In genomic region chr9:91494751-91495150, GRCh38 we compare ENCODE assay signal across 19 cellular contexts.
DNase-seq lines count a peak whose midpoint lies in the region; ATAC-seq and TF ChIP-seq lines count a peak whose summit lies in the region.
"Had no signal": no experiment of that assay in that cellular context is flagged by ENCODE, and none has a peak within 500 bp of the region (broad histone marks: within the 10 kb centered on the region; RNA-seq: fewer than 3 reads in every experiment).

No MANE protein-coding gene starts in this region.

- H3K9me3 ChIP-seq in SK-N-SH (no peaks in the 10 kb centered on the region), osteoblast (ENCODE audit: low read depth, low read length) (no peaks in the 10 kb centered on the region), uterus (no peaks in the 10 kb centered on the region)

- H3K27me3 ChIP-seq in SK-N-SH (ENCODE audit: insufficient read depth), result no peaks in the 10 kb centered on the region
- no peaks in the 10 kb centered on the region for H3K27me3 ChIP-seq in osteoblast (ENCODE audit: insufficient read depth, low read length)
- no peaks in the 10 kb centered on the region for H3K27me3 ChIP-seq in uterus
- H3K27me3 ChIP-seq: BLaER1 had no signal

- H3K4me2 ChIP-seq in SK-N-SH (peak overlapping the region; percentile 66), osteoblast (ENCODE audit: insufficient read depth, low read length) (peak overlapping the region; percentile 72)
- H3K4me2 ChIP-seq: BLaER1, KMS-11 had no signal

- intact Hi-C loops in uterus (cut with DNase I; ENCODE audit: low total_unique reads), result no loop called here

- no peaks in the 10 kb centered on the region for H3K9me2 ChIP-seq in SK-N-SH

- H3F3A ChIP-seq in SK-N-SH (replicated peaks; ENCODE audit: insufficient read depth), result peaks cover 20% of the 10 kb centered on the region

- no peak overlapping the region; the same call in 1 of the 2 replicates for H2AFZ ChIP-seq in SK-N-SH (ENCODE audit: low read depth)
- peak overlapping the region; percentile 1 for H2AFZ ChIP-seq in osteoblast (ENCODE audit: low read length)
- H2AFZ ChIP-seq: GM23338 had no signal

- TF ChIP-seq CTCF in SK-N-SH (IDR thresholded peaks at IDR 0.05) (no peak), fibroblast of villous mesenchyme (IDR thresholded peaks at IDR 0.05; ENCODE audit: insufficient read depth, low read depth, low read length) (no peak), osteoblast (IDR thresholded peaks at IDR 0.05; ENCODE audit: extremely low read depth, low read depth, low read length) (no peak), uterus (IDR thresholded peaks at IDR 0.05) (no peak)

- no peak for TF ChIP-seq POLR2A in uterus (IDR thresholded peaks at IDR 0.05)

- peaks cover 0 to 16% of the 10 kb centered on the region in 2 experiments; a peak in 1 of 4 replicates for H3K4me1 ChIP-seq in SK-N-SH (ENCODE audit: control insufficient read depth in 1 of 2, insufficient read depth in 2 of 2, low read depth in 1 of 2, low read length in 1 of 2)
- peaks cover 31% of the 10 kb centered on the region for H3K4me1 ChIP-seq in osteoblast (ENCODE audit: insufficient read depth, low read length)
- no peaks in the 10 kb centered on the region for H3K4me1 ChIP-seq in uterus

- POLR2A ChIA-PET in SK-N-SH (lab: Yijun Ruan, JAX), result no interaction called here

- H3K79me2 ChIP-seq in SK-N-SH (ENCODE audit: insufficient read depth) (no peaks in the 10 kb centered on the region), osteoblast (ENCODE audit: insufficient read depth, low read length) (no peaks in the 10 kb centered on the region)

- TF ChIP-seq RAD21 in SK-N-SH (IDR thresholded peaks at IDR 0.05; ENCODE audit: low read length), result no peak

- H3K4me3 ChIP-seq in SK-N-SH (ENCODE audit: low read depth in 2 of 2, low read length in 1 of 2) (no peak overlapping the region), fibroblast of villous mesenchyme (ENCODE audit: low read depth, low read length) (no peak overlapping the region), osteoblast (ENCODE audit: insufficient read depth, low read length) (no peak overlapping the region), uterus (no peak overlapping the region)
- H3K4me3 ChIP-seq: BLaER1, GM23338 had no signal

- H3K36me3 ChIP-seq in SK-N-SH (replicated peaks in 1 of 2; ENCODE audit: control insufficient read depth in 1 of 2, insufficient read depth in 2 of 2, low read length in 1 of 2) (no peaks in the 10 kb centered on the region), osteoblast (ENCODE audit: insufficient read depth, low read length) (no peaks in the 10 kb centered on the region), uterus (no peaks in the 10 kb centered on the region)
- H3K36me3 ChIP-seq: BLaER1 had no signal

- DNase-seq in SK-N-SH, result no peak
- peak; percentile 20 for DNase-seq in fibroblast of villous mesenchyme (ENCODE audit: low read depth)
- DNase-seq in osteoblast (ENCODE audit: insufficient read length, low spot score, missing footprints), result no peak
- DNase-seq in uterus, result no peak
- DNase-seq in NCI-H1105 (lab: John Stamatoyannopoulos, UW), result no peak
- DNase-seq: CD8-positive, alpha-beta memory T cell; DMS79; NCI-H1092; NCI-H2081 treated with DMSO at 0.1 percent for 48 hours; NCI-H524 had no signal

- 61% methylated on average over 3 of the region's 3 CpGs for WGBS in SK-N-SH (ENCODE audit: low lambda C conversion rate)

- peak overlapping the region; percentile 81 for H3K9ac ChIP-seq in SK-N-SH
- H3K9ac ChIP-seq: BLaER1, KMS-11 had no signal

- H4K20me1 ChIP-seq in SK-N-SH (ENCODE audit: insufficient read depth) (no peaks in the 10 kb centered on the region), osteoblast (ENCODE audit: insufficient read depth, low read length) (no peaks in the 10 kb centered on the region)
- H4K20me1 ChIP-seq: BLaER1 had no signal

- ATAC-seq in SK-N-SH treated with all-trans-retinoic acid at 6 μM for 48 hours (no peak), GM18517 (IDR thresholded peaks at IDR 0.05; ENCODE audit: unreplicated experiment) (no peak), esophagus mucosa (no peak)
- ATAC-seq: GM23338, HepG2, Panc1 had no signal

- H3K27ac ChIP-seq in SK-N-SH (ENCODE audit: low read depth in 2 of 2, low read length in 1 of 2), result peak overlapping the region in 1 of 2 experiments; percentile 99; a peak in 2 of 4 replicates
- peak overlapping the region; percentile 98 for H3K27ac ChIP-seq in osteoblast (ENCODE audit: low read depth, low read length)
- H3K27ac ChIP-seq in uterus, result peak overlapping the region; percentile 23 to 55
- H3K27ac ChIP-seq: 22Rv1, BLaER1, KMS-11 had no signal

- CTCF ChIA-PET in SK-N-SH (lab: Yijun Ruan, JAX), result no interaction called here

- TF ChIP-seq EP300 in SK-N-SH (IDR thresholded peaks at IDR 0.05; ENCODE audit: borderline replicate concordance in 1 of 2, low read depth in 1 of 2, low read length in 1 of 2), result no peak

TF ChIP-seq in SK-N-SH, 30 proteins besides CTCF, POLR2A, EP300 and RAD21:
- TF ChIP-seq JUND (IDR thresholded peaks at IDR 0.05) (no peak), NRF1 (IDR thresholded peaks at IDR 0.05; ENCODE audit: low read depth, low read length) (no peak), TCF12 (IDR thresholded peaks at IDR 0.05) (no peak; the same call in 1 of the 2 replicates), MAX (IDR thresholded peaks at IDR 0.05; ENCODE audit: low read depth) (no peak), USF1 (IDR thresholded peaks at IDR 0.05; ENCODE audit: borderline replicate concordance, low read depth) (no peak)

TF ChIP-seq in SK-N-SH treated with all-trans-retinoic acid at 6 μM for 48 hours, 23 proteins besides CTCF, POLR2A, EP300 and RAD21:
- TF ChIP-seq TOX (CRISPR knock-in tag; IDR thresholded peaks at IDR 0.05; ENCODE audit: borderline replicate concordance) (no peak), PPARA (CRISPR knock-in tag; IDR thresholded peaks at IDR 0.05; ENCODE audit: borderline replicate concordance) (no peak), TCF4 (CRISPR knock-in tag; IDR thresholded peaks at IDR 0.05; ENCODE audit: borderline replicate concordance) (no peak), BACH2 (CRISPR knock-in tag; IDR thresholded peaks at IDR 0.05; ENCODE audit: borderline replicate concordance) (no peak), ISL1 (CRISPR knock-in tag; IDR thresholded peaks at IDR 0.05) (no peak), ZNF70 (CRISPR knock-in tag; IDR thresholded peaks at IDR 0.05) (no peak), OSR1 (CRISPR knock-in tag; IDR thresholded peaks at IDR 0.05) (no peak), CREB5 (CRISPR knock-in tag; IDR thresholded peaks at IDR 0.05; ENCODE audit: low read depth) (no peak)
